ENCODE assay signal across 8 cellular contexts in genomic region chr6:85865665-85866372, GRCh38.
A peak's percentile ranks its signal among the peaks of the same experiment; 100 is the strongest.
DNase-seq lines count a peak whose midpoint lies in the region; ATAC-seq and TF ChIP-seq lines count a peak whose summit lies in the region.

No MANE protein-coding gene starts in this region.

- H3K4me1 ChIP-seq in aorta (ENCODE audit: control insufficient read depth in 1 of 2, insufficient read depth in 2 of 2, low read length in 2 of 2) = peaks cover 0 to 4% of the 10 kb centered on the region in 2 donors

- no peak for DNase-seq in AG04449 (ENCODE audit: low read depth, low spot score)
- peak; percentile 46 for DNase-seq in amniotic epithelial cell (ENCODE audit: low read depth)
- DNase-seq in left kidney (ENCODE audit: low read depth, low spot score) = peak; percentile 38
- DNase-seq in aorta = no peak
- no peak for DNase-seq in stimulated activated CD4-positive, alpha-beta T cell treated with anti-CD3 and anti-CD28 coated beads, Interleukin-15, amount 100 ng/mL, for 24 hours
- DNase-seq in epidermal melanocyte (ENCODE audit: insufficient read length, low spot score) = no peak

- 1 to 4% methylated on average over 7 of the region's 7 CpGs for WGBS in aorta, 2 donors

- ATAC-seq in GM19035 (IDR thresholded peaks at IDR 0.05; ENCODE audit: unreplicated experiment) (peak; percentile 66), HG03521 (IDR thresholded peaks at IDR 0.05; ENCODE audit: unreplicated experiment) (peak; percentile 77), aorta (ENCODE audit: low FRiP score) (peak; percentile 50)

- no peak for TF ChIP-seq CTCF in AG04449 (IDR thresholded peaks at IDR 0.05; ENCODE audit: insufficient read depth, low read length, missing control alignments)

- POLR2A ChIA-PET in AG04449 (lab: Yijun Ruan, JAX) = no interaction called here

- no peaks in the 10 kb centered on the region for H3K36me3 ChIP-seq in aorta (ENCODE audit: control insufficient read depth in 1 of 2, insufficient read depth in 2 of 2, low read length in 1 of 2)

- peak overlapping the region; percentile 50 to 69 for H3K27ac ChIP-seq in aorta (ENCODE audit: low read depth in 1 of 2, low read length in 2 of 2)

- no peaks in the 10 kb centered on the region for H3K27me3 ChIP-seq in aorta (ENCODE audit: control insufficient read depth in 1 of 2, insufficient read depth in 2 of 2, low read length in 1 of 2)

- peak overlapping the region; percentile 54 for H3K4me3 ChIP-seq in AG04449 (ENCODE audit: low read depth, low read length)
- peak overlapping the region; percentile 8 to 20 for H3K4me3 ChIP-seq in aorta (ENCODE audit: low read length in 2 of 2)

- no peaks in the 10 kb centered on the region for H3K9me3 ChIP-seq in aorta (ENCODE audit: control insufficient read depth, low read length)

- intact Hi-C loops in aorta (cut with DNase I) = loop anchor here in 1 of 2 donors (10.0 kb wide), 1 partner anchor 101 kb away; no protein-coding TSS in a partner anchor

- CTCF ChIA-PET in AG04449 (lab: Yijun Ruan, JAX) = interaction anchor here (0.6 to 0.7 kb wide), 2 partner anchors 49 to 52 kb away, joined by 3 read pairs; no protein-coding TSS in a partner anchor

Comparison
In these comparisons a context has a peak if more than half of its experiments do, and no peak if none do; other contexts are left out.
1. DNase-seq: peak in amniotic epithelial cell (single experiment) and left kidney (single experiment); none in AG04449 (single experiment), aorta (0 of 2), stimulated activated CD4-positive, alpha-beta T cell treated with anti-CD3 and anti-CD28 coated beads, Interleukin-15, amount 100 ng/mL, for 24 hours (single experiment) and epidermal melanocyte (single experiment).
2. Peak in every context shown above with its lines, with median percentiles within 50 percentile points of each other: ATAC-seq.